ENCODE assay signal across 9 cellular contexts in the genomic region with DNA sequence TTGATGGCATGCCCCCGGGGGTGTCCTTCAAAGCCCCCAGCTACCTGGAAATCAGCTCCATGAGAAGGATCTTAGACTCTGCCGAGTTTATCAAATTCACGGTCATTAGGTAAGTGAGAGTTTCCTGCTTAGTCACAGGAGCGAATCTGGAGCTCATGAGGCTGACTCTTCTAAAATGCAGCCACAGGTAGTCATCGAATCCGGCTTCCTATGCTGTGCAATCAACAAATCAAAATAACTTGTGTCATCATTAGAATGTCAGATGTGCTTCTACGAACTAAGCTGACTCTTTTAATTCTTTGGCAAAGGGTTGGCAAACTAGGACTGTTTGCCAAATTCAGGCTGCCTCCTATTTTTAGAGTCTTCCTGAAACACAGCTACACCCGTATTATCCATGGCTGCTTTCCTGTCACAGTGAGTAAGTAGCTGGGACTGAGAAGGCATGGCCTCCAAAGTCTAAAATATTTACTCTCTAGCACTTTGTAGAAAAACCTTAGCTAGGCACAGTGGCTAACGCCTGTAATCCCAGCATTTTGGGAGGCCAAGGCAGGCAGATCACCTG. TPM values are rescaled to one million over a fixed set of nuclear protein-coding genes. Genes with fewer than 3 reads are reported as not detected.
DNase-seq lines count a peak whose midpoint lies in the region; ATAC-seq and TF ChIP-seq lines count a peak whose summit lies in the region.
"Not testable (repeated sequence)": the region's sequence is repeated elsewhere in the genome, so short reads cannot be mapped to it uniquely, and the experiment has no call there.
"Had no signal": no experiment of that assay in that cellular context is flagged by ENCODE, and none has a peak within 500 bp of the region (broad histone marks: within the 10 kb centered on the region; RNA-seq: fewer than 3 reads in every experiment).

No MANE protein-coding gene starts in this region.

- WGBS in right lobe of liver (ENCODE audit: insufficient coverage, low coverage, low lambda C conversion rate, missing lambda C conversion rate), result no CpG with 5 or more reads among the region's 9 CpGs

- not testable (repeated sequence) for H3K27me3 ChIP-seq in RWPE2 (ENCODE audit: insufficient read depth, poor library complexity, severe bottlenecking); right lobe of liver; gastrocnemius medialis

- intact Hi-C loops in Right ventricle myocardium superior (cut with DNase I); left ventricle myocardium superior (cut with micrococcal nuclease); right lobe of liver (cut with DNase I); gastrocnemius medialis (cut with DNase I; ENCODE audit: low total_unique reads): not testable (repeated sequence)

- H3K4me1 ChIP-seq in RWPE2 (ENCODE audit: insufficient read depth, poor library complexity, severe bottlenecking); right lobe of liver; gastrocnemius medialis: not testable (repeated sequence)

- H3K27ac ChIP-seq in RWPE2 (ENCODE audit: poor library complexity, severe bottlenecking); right lobe of liver: not testable (repeated sequence)
- H3K27ac ChIP-seq in gastrocnemius medialis, result peak overlapping the region in 2 of 4 donors; percentile 56 to 58

- not testable (repeated sequence) for TF ChIP-seq POLR2A in right lobe of liver (IDR thresholded peaks at IDR 0.05); gastrocnemius medialis (IDR thresholded peaks at IDR 0.05)

- not testable (repeated sequence) for H3K4me3 ChIP-seq in RWPE2 (ENCODE audit: severe bottlenecking); right lobe of liver; gastrocnemius medialis

- ATAC-seq in RWPE2 (ENCODE audit: low read depth) (peak; percentile 84), esophagus mucosa (peak; percentile 68), Right ventricle myocardium superior (ENCODE audit: poor library complexity) (peak; percentile 88), left ventricle myocardium superior (peak; percentile 90), right lobe of liver (peak in 3 of 4 donors; percentile 24 to 32 (median 29)), gastrocnemius medialis (peak; percentile 97)

- H3K36me3 ChIP-seq in RWPE2 (ENCODE audit: low read depth); right lobe of liver; gastrocnemius medialis: not testable (repeated sequence)

- in situ Hi-C loops in gastrocnemius medialis (cut with MboI; ENCODE audit: low sequenced_read_pairs in 4 of 4), result not testable (repeated sequence)

- not testable (repeated sequence) for DNase-seq in RWPE2 (ENCODE audit: low spot score); Right ventricle myocardium superior; left ventricle myocardium superior; right lobe of liver; gastrocnemius medialis

- H3K9me3 ChIP-seq in RWPE2 (ENCODE audit: severe bottlenecking); right lobe of liver; gastrocnemius medialis: not testable (repeated sequence)

- TF ChIP-seq CTCF in RWPE2 (IDR thresholded peaks at IDR 0.05; ENCODE audit: poor library complexity, severe bottlenecking); right lobe of liver (IDR thresholded peaks at IDR 0.05); gastrocnemius medialis (IDR thresholded peaks at IDR 0.05 in 4 of 5, conservative IDR thresholded peaks at IDR 0.05 in 1 of 5): not testable (repeated sequence)

RNA-seq across cellular contexts. Expression of gene NCF1, which starts 19.8 kb away (rescaled TPM):
- total RNA-seq in esophagus mucosa (2.7 TPM), Right ventricle myocardium superior (6.0 TPM), left ventricle myocardium superior (3.9 TPM), right lobe of liver (1 to 10 TPM in 3 of 6 experiments, under 1 TPM in 3; 0.37 to 6.0 (median 1.0) TPM), gastrocnemius medialis (1 to 10 TPM in 1 of 4 donors, under 1 TPM in 3; 0.41 to 2.7 (median 0.54) TPM)
- total RNA-seq: A172, Calu3, HT-29 had no signal

Comparison
In these comparisons a context has a peak if more than half of its experiments do, and no peak if none do; other contexts are left out.
1. ATAC-seq: peak in every context shown above with its lines; median percentile 97 in gastrocnemius medialis; 90 in left ventricle myocardium superior; 88 in Right ventricle myocardium superior; 84 in RWPE2; 68 in esophagus mucosa; 29 in right lobe of liver.